1 cellular context compared by ENCODE assay signal in the genomic region with DNA sequence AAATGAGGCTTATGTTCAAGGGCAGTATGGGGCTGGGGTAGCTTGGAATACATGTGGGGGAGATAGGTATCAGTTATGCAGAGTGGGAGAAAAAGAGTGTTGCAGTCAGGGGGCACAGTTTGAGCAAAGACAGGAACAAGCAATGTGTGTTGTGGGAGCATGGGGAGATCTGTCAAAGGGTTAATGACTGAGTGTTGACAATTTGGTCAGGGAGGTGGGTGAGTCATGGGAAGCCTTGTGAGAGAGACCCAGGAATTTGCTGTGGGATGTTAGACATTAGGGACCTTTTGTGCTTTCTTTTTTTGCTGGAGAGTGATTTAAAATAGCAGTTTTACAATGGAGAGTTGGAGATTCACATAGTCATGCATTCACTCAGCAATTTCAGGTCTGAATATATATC.
TF ChIP-seq lines count a peak whose summit lies in the region.

No MANE protein-coding gene starts in this region.

TF ChIP-seq in HCT116, 20 proteins besides CTCF, POLR2A, EP300 and RAD21 (continued from another document):
- TF ChIP-seq ZBTB33 (IDR thresholded peaks at IDR 0.05; ENCODE audit: extremely low read depth, insufficient replicate concordance, low read length) (no peak), ZNF274 (IDR thresholded peaks at IDR 0.05; ENCODE audit: low read depth, low read length) (no peak), FOSL1 (IDR thresholded peaks at IDR 0.05; ENCODE audit: low read depth) (no peak), MAX (IDR thresholded peaks at IDR 0.05) (no peak), TCF7L2 (IDR thresholded peaks at IDR 0.05; ENCODE audit: borderline replicate concordance, extremely low read depth, insufficient read depth, insufficient read length) (no peak), CBX3 (IDR thresholded peaks at IDR 0.05; ENCODE audit: low read depth) (no peak), SIN3A (IDR thresholded peaks at IDR 0.05; ENCODE audit: low read depth) (no peak), ZFX (IDR thresholded peaks at IDR 0.05) (no peak)
- TF ChIP-seq, protein P1, sequence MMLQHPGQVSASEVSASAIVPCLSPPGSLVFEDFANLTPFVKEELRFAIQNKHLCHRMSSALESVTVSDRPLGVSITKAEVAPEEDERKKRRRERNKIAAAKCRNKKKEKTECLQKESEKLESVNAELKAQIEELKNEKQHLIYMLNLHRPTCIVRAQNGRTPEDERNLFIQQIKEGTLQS (IDR thresholded peaks at IDR 0.05), result no peak
